In genomic region chr4:32768664-32769389, GRCh38 we compare ENCODE assay signal across 23 cellular contexts.
"Had no signal": no experiment of that assay in that cellular context is flagged by ENCODE, and none has a peak within 500 bp of the region (broad histone marks: within the 10 kb centered on the region; RNA-seq: fewer than 3 reads in every experiment).

No MANE protein-coding gene starts in this region.

- ATAC-seq: gastrocnemius medialis; heart left ventricle; left cardiac atrium; naive thymus-derived CD4-positive, alpha-beta T cell; right cardiac atrium; stimulated activated naive B cell treated with anti-CD40 and anti-IgM and Interleukin-4, amounts not matched to agents 10 μg/mL and 1 μg/mL and 100 μg/mL, for 72 hours had no signal

- H3K27me3 Mint-ChIP-seq: naive thymus-derived CD4-positive, alpha-beta T cell; stimulated activated naive B cell treated with anti-CD40 and anti-IgM and Interleukin-4, amounts not matched to agents 10 μg/mL and 1 μg/mL and 100 μg/mL, for 72 hours; stimulated activated naive CD8-positive, alpha-beta T cell treated with anti-CD3 and anti-CD28 coated beads, Interleukin-15, Interleukin-2, amounts not matched to agents 100 ng/mL and 50 ng/mL, for 24 hours had no signal

- H3K27me3 ChIP-seq: dorsolateral prefrontal cortex, gastrocnemius medialis, heart left ventricle, neural progenitor cell, suprapubic skin, thyroid gland, vagina had no signal

- H3K4me3 Mint-ChIP-seq: mesothelial cell of epicardium; naive thymus-derived CD4-positive, alpha-beta T cell; nephron; neural progenitor cell; stimulated activated naive B cell treated with anti-CD40 and anti-IgM and Interleukin-4, amounts not matched to agents 10 μg/mL and 1 μg/mL and 100 μg/mL, for 72 hours; stimulated activated naive CD8-positive, alpha-beta T cell treated with anti-CD3 and anti-CD28 coated beads, Interleukin-15, Interleukin-2, amounts not matched to agents 100 ng/mL and 50 ng/mL, for 24 hours had no signal

- H3K4me3 ChIP-seq: dorsolateral prefrontal cortex, gastrocnemius medialis, heart left ventricle, neural progenitor cell, prostate gland, skin epidermis, suprapubic skin, thyroid gland, vagina had no signal

- H3K36me3 ChIP-seq: gastrocnemius medialis, heart left ventricle, neural progenitor cell, prostate gland, suprapubic skin, thyroid gland, vagina had no signal

- H3K36me3 Mint-ChIP-seq: mesothelial cell of epicardium; neural progenitor cell; stimulated activated naive B cell treated with anti-CD40 and anti-IgM and Interleukin-4, amounts not matched to agents 10 μg/mL and 1 μg/mL and 100 μg/mL, for 72 hours had no signal

- H3K27ac Mint-ChIP-seq: mesothelial cell of epicardium; naive thymus-derived CD4-positive, alpha-beta T cell; neural progenitor cell; stimulated activated naive B cell treated with anti-CD40 and anti-IgM and Interleukin-4, amounts not matched to agents 10 μg/mL and 1 μg/mL and 100 μg/mL, for 72 hours; stimulated activated naive CD8-positive, alpha-beta T cell treated with anti-CD3 and anti-CD28 coated beads, Interleukin-15, Interleukin-2, amounts not matched to agents 100 ng/mL and 50 ng/mL, for 24 hours had no signal

- H3K27ac ChIP-seq: dorsolateral prefrontal cortex, gastrocnemius medialis, heart left ventricle, neural progenitor cell, parathyroid adenoma, prostate gland, skin epidermis, suprapubic skin, thyroid gland, vagina had no signal

- H3K4me1 Mint-ChIP-seq: mesothelial cell of epicardium; naive thymus-derived CD4-positive, alpha-beta T cell; nephron; neural progenitor cell; stimulated activated naive B cell treated with anti-CD40 and anti-IgM and Interleukin-4, amounts not matched to agents 10 μg/mL and 1 μg/mL and 100 μg/mL, for 72 hours had no signal

- H3K9me3 ChIP-seq: gastrocnemius medialis, heart left ventricle, prostate gland, suprapubic skin, thyroid gland, vagina had no signal

- DNase-seq: dorsolateral prefrontal cortex; effector CD4-positive, alpha-beta T cell; gastrocnemius medialis; heart left ventricle; hippocampal formation; left cardiac atrium; mesenchymal stem cell; naive thymus-derived CD4-positive, alpha-beta T cell; right cardiac atrium; stimulated activated CD4-positive, alpha-beta T cell treated with anti-CD3 and anti-CD28 coated beads, Interleukin-15, amount 100 ng/mL, for 24 hours; stimulated activated CD4-positive, alpha-beta T cell treated with anti-CD3 and anti-CD28 coated beads, Interleukin-2, amount 100 ng/mL, for 48 hours; stimulated activated naive B cell treated with anti-CD40 and anti-IgM and Interleukin-4, amounts not matched to agents 10 μg/mL and 1 μg/mL and 100 μg/mL, for 72 hours; thyroid gland; trophoblast cell had no signal

- H3K4me1 ChIP-seq: gastrocnemius medialis, heart left ventricle, neural progenitor cell, parathyroid adenoma, prostate gland, suprapubic skin, thyroid gland, vagina had no signal
